Comparison of ENCODE assay signal across 8 cellular contexts in genomic region chr22:31489632-31490495, GRCh38. TPM values are rescaled to one million over a fixed set of nuclear protein-coding genes. Genes with fewer than 3 reads are reported as not detected.
DNase-seq lines count a peak whose midpoint lies in the region; ATAC-seq and TF ChIP-seq lines count a peak whose summit lies in the region.

TSS of gene EIF4ENIF1 (minus strand) at chr22:31489842. CDS start at chr22:31488718, 1,124 bp downstream.

- no peaks in the 10 kb centered on the region for H4K20me1 ChIP-seq in HCT116 (ENCODE audit: insufficient read depth)

- H3K4me2 ChIP-seq in HCT116 (ENCODE audit: low read length), result peak within 1 kb of the TSS; percentile 88

- H3K79me2 ChIP-seq in HCT116 (ENCODE audit: insufficient read depth, low read length), result peaks cover 36% of the 10 kb centered on the region

- peak within 1 kb of the TSS; percentile 77 for H2AFZ ChIP-seq in HCT116 (ENCODE audit: low read depth, low read length, poor library complexity, severe bottlenecking)

- H3K9ac ChIP-seq in HCT116 (ENCODE audit: low read length), result peak within 1 kb of the TSS; percentile 80

- under 1% methylated on average over 96 of the region's 100 CpGs for WGBS in prostate gland

- H3K4me3 ChIP-seq in HCT116 (replicated peaks in 1 of 2; ENCODE audit: low read depth in 1 of 2, low read length in 2 of 2), result peak within 1 kb of the TSS; percentile 66 to 88
- H3K4me3 ChIP-seq in left ventricle myocardium inferior, result peak within 1 kb of the TSS; percentile 91
- H3K4me3 ChIP-seq in prostate gland, result peak within 1 kb of the TSS; percentile 82 to 87
- H3K4me3 ChIP-seq in upper lobe of right lung, result peak within 1 kb of the TSS; percentile 90

- H3K36me3 ChIP-seq in HCT116 (ENCODE audit: control insufficient read depth in 1 of 2, insufficient read depth in 2 of 2, low read length in 2 of 2), result peaks cover 4 to 6% of the 10 kb centered on the region in 2 experiments; a peak in 3 of 4 replicates
- H3K36me3 ChIP-seq in left ventricle myocardium inferior, result peaks cover 32% of the 10 kb centered on the region
- no peaks in the 10 kb centered on the region for H3K36me3 ChIP-seq in prostate gland
- H3K36me3 ChIP-seq in upper lobe of right lung, result peaks cover 22% of the 10 kb centered on the region

- ATAC-seq in HCT116, result peak; percentile 83
- ATAC-seq in T-helper 17 cell, result peak; percentile 81
- ATAC-seq in upper lobe of right lung, result peak; percentile 97

- H3K4me3 Mint-ChIP-seq in T-helper 17 cell, result peak within 1 kb of the TSS; percentile 94

- no peak for TF ChIP-seq CTCF in HCT116 (IDR thresholded peaks at IDR 0.05 in 2 of 3, conservative IDR thresholded peaks at IDR 0.05 in 1 of 3; ENCODE audit: borderline replicate concordance in 1 of 3, insufficient read depth in 1 of 3, low read depth in 2 of 3, low read length in 2 of 3)
- no peak for TF ChIP-seq CTCF in left ventricle myocardium inferior (IDR thresholded peaks at IDR 0.05; ENCODE audit: borderline replicate concordance)
- peak in 1 of 4 experiments; percentile 25 for TF ChIP-seq CTCF in prostate gland (IDR thresholded peaks at IDR 0.05)
- no peak for TF ChIP-seq CTCF in upper lobe of right lung (IDR thresholded peaks at IDR 0.05)

- H3K27ac ChIP-seq in HCT116 (ENCODE audit: low read depth, low read length) (peak within 1 kb of the TSS; percentile 88), left ventricle myocardium inferior (replicated peaks) (peak within 1 kb of the TSS; percentile 99), prostate gland (peak within 1 kb of the TSS; percentile 91 to 97), upper lobe of right lung (peak within 1 kb of the TSS; percentile 98)

- no peaks in the 10 kb centered on the region for H3K27me3 Mint-ChIP-seq in T-helper 17 cell

- POLR2A ChIA-PET in HCT116 (lab: Charles Lee), result no interaction called here

- peak; percentile 33 for TF ChIP-seq POLR2A in HCT116 (IDR thresholded peaks at IDR 0.05; ENCODE audit: borderline replicate concordance, extremely low read depth, insufficient read depth, insufficient read length)
- peak; percentile 73 for TF ChIP-seq POLR2A in prostate gland (IDR thresholded peaks at IDR 0.05)

- no peaks in the 10 kb centered on the region for H3K9me2 ChIP-seq in HCT116 (ENCODE audit: insufficient read depth)

- H3K27ac Mint-ChIP-seq in T-helper 17 cell, result peak within 1 kb of the TSS; percentile 95

- TF ChIP-seq RAD21 in HCT116 (IDR thresholded peaks at IDR 0.05; ENCODE audit: low read depth), result no peak

- H3K36me3 Mint-ChIP-seq in T-helper 17 cell (ENCODE audit: low read depth), result no peaks in the 10 kb centered on the region

- RAD21 ChIA-PET in HCT116 (lab: Charles Lee; ENCODE audit: low non-redundant PET in 1 of 2, low total read pairs in 2 of 2, uncharacterized antibody in 2 of 2, unreplicated experiment in 2 of 2), result no interaction called here

- CTCF ChIA-PET in HCT116 (lab: Charles Lee), result no interaction called here

- DNase-seq in GM03348 (ENCODE audit: low spot score) (peak; percentile 97), HCT116 (ENCODE audit: low read depth, low spot score) (peak; percentile 46), NCI-H1048 (lab: John Stamatoyannopoulos, UW) (peak; percentile 74), T-helper 17 cell (peak; percentile 79 to 82 (median 80)), amniotic stem cell (lab: John Stamatoyannopoulos, UW) (peak; percentile 56), left ventricle myocardium inferior (peak; percentile 92), prostate gland (ENCODE audit: low spot score) (peak; percentile 82), upper lobe of right lung (peak; percentile 94)

- H3K9me3 ChIP-seq in HCT116 (ENCODE audit: control insufficient read depth in 1 of 2, insufficient read depth in 1 of 2, low read depth in 1 of 2, low read length in 2 of 2), result no peaks in the 10 kb centered on the region
- no peaks in the 10 kb centered on the region for H3K9me3 ChIP-seq in T-helper 17 cell (ENCODE audit: control insufficient read depth, low read length, poor library complexity, severe bottlenecking)
- H3K9me3 ChIP-seq in left ventricle myocardium inferior (replicated peaks), result no peaks in the 10 kb centered on the region
- no peaks in the 10 kb centered on the region for H3K9me3 ChIP-seq in prostate gland
- H3K9me3 ChIP-seq in upper lobe of right lung, result no peaks in the 10 kb centered on the region

- H3K4me1 ChIP-seq in HCT116 (ENCODE audit: control insufficient read depth in 1 of 2, insufficient read depth in 2 of 2, low read length in 2 of 2) (peaks cover 17 to 18% of the 10 kb centered on the region in 2 experiments), left ventricle myocardium inferior (peaks cover 58% of the 10 kb centered on the region), prostate gland (replicated peaks) (peaks cover 12% of the 10 kb centered on the region), upper lobe of right lung (peaks cover 27% of the 10 kb centered on the region)

- H3K4me1 Mint-ChIP-seq in T-helper 17 cell, result peaks cover 34% of the 10 kb centered on the region

- H3K27me3 ChIP-seq in HCT116 (ENCODE audit: insufficient read depth, low read length) (no peaks in the 10 kb centered on the region), left ventricle myocardium inferior (ENCODE audit: low read depth) (no peaks in the 10 kb centered on the region), prostate gland (replicated peaks; ENCODE audit: insufficient read depth) (no peaks in the 10 kb centered on the region), upper lobe of right lung (no peaks in the 10 kb centered on the region)

- intact Hi-C loops in HCT116 (cut with micrococcal nuclease), result loop anchor here (5.0 kb wide), 1 partner anchor 142 kb away; no protein-coding TSS in a partner anchor
- intact Hi-C loops in left ventricle myocardium inferior (cut with micrococcal nuclease), result no loop called here
- intact Hi-C loops in prostate gland (cut with DNase I), result no loop called here
- intact Hi-C loops in upper lobe of right lung (cut with DNase I), result no loop called here

- BruUV-seq in HCT116 (replicated peaks; lab: Mats Ljungman, UMichigan), result no TSS peak

TF ChIP-seq in HCT116, 20 proteins besides CTCF, POLR2A, EP300 and RAD21:
- TF ChIP-seq ZBTB33 (IDR thresholded peaks at IDR 0.05; ENCODE audit: extremely low read depth, insufficient replicate concordance, low read length) (peak; percentile 10), CBX3 (IDR thresholded peaks at IDR 0.05; ENCODE audit: low read depth) (no peak), TCF7L2 (IDR thresholded peaks at IDR 0.05; ENCODE audit: borderline replicate concordance, extremely low read depth, insufficient read depth, insufficient read length) (peak; percentile 15), YY1 (IDR thresholded peaks at IDR 0.05; ENCODE audit: extremely low read depth, insufficient replicate concordance, low read depth, low read length) (peak; percentile 7), EZH2 (IDR thresholded peaks at IDR 0.05) (no peak), POLR2AphosphoS5 (IDR thresholded peaks at IDR 0.05; ENCODE audit: low read depth, low read length) (peak; percentile 38; the same call in 1 of the 2 replicates), MAX (IDR thresholded peaks at IDR 0.05) (peak; percentile 82), ZFX (IDR thresholded peaks at IDR 0.05) (peak; percentile 85; the same call in 1 of the 2 replicates), SP1 (IDR thresholded peaks at IDR 0.05; ENCODE audit: low read depth) (peak; percentile 74), SRF (IDR thresholded peaks at IDR 0.05; ENCODE audit: low read depth) (no peak)

RNA-seq across cellular contexts. Expression of gene EIF4ENIF1, which starts in this region (rescaled TPM):
- total RNA-seq in HCT116 (2021; ENCODE audit: unreplicated experiment) (24.2 TPM), T-helper 17 cell (10 to 100 TPM; 24.2 to 26.4 TPM), left ventricle myocardium inferior (29.0 TPM), prostate gland (10 to 100 TPM; 11.9 to 38.1 TPM), upper lobe of right lung (27.2 TPM)
- 16.1 and 16.3 TPM in 2 replicates for polyA plus RNA-seq in HCT116 (2012)

Comparison
In these comparisons a context has a peak if more than half of its experiments do, and no peak if none do; other contexts are left out.
1. Peak in every context shown above with its lines: DNase-seq, ATAC-seq, H3K4me3 ChIP-seq and H3K27ac ChIP-seq.
2. DNase-seq: peak in every context shown above with its lines; median percentile 97 in GM03348; 94 in upper lobe of right lung; 92 in left ventricle myocardium inferior; 82 in prostate gland; 80 in T-helper 17 cell; 74 in NCI-H1048; 56 in amniotic stem cell; 46 in HCT116.